In the genomic region with DNA sequence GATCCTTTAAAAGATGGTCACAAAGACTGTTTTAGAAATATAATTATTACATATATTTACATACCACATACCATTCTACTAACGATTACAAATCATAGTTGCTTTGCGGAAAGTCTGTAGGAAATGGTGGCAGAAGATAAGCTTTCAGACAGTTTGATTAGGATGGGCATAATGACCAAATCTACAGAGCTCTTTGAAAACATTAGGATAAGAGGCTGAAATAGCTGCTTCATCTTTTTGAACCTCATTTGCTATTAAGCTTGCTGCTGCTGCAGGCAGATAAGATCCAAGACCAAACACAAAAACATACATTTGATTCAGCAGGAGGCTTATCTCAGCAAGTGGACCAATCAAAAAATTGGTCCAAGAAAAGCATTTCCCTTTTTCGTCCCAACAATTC, we compare ENCODE assay signal across 26 cellular contexts. TPM values are rescaled to one million over a fixed set of nuclear protein-coding genes. Genes with fewer than 3 reads are reported as not detected.
"Had no signal": no experiment of that assay in that cellular context is flagged by ENCODE, and none has a peak within 500 bp of the region (broad histone marks: within the 10 kb centered on the region; RNA-seq: fewer than 3 reads in every experiment).

No MANE protein-coding gene starts in this region.

- H3K4me3 ChIP-seq: hepatocyte, left ventricle myocardium inferior, lower lobe of right lung, prostate gland, right lobe of liver, spleen, tibial artery, upper lobe of right lung, vagina had no signal

- H3K27me3 ChIP-seq: foreskin keratinocyte, hepatocyte, right lobe of liver, spleen, tibial artery, upper lobe of right lung, vagina had no signal

- H3K27ac Mint-ChIP-seq: effector memory CD8-positive, alpha-beta T cell; natural killer cell treated with Interleukin-12 subunit alpha and Interleukin-12 subunit beta and Interleukin-15 and Interleukin-18, amount 100 ng/mL, for 72 hours; stimulated activated memory B cell treated with anti-CD40 and anti-IgM and Interleukin-4, amounts not matched to agents 10 μg/mL and 1 μg/mL and 100 μg/mL, for 72 hours; stimulated activated naive CD8-positive, alpha-beta T cell treated with anti-CD3 and anti-CD28 coated beads, Interleukin-15, Interleukin-2, amounts not matched to agents 100 ng/mL and 50 ng/mL, for 24 hours had no signal

- H3K27ac ChIP-seq: foreskin keratinocyte, hepatocyte, left ventricle myocardium inferior, lower lobe of right lung, parathyroid adenoma, prostate gland, right lobe of liver, spleen, tibial artery, upper lobe of right lung, vagina had no signal

- H3K9me3 Mint-ChIP-seq: effector memory CD8-positive, alpha-beta T cell had no signal

- H3K27me3 Mint-ChIP-seq: stimulated activated memory B cell treated with anti-CD40 and anti-IgM and Interleukin-4, amounts not matched to agents 10 μg/mL and 1 μg/mL and 100 μg/mL, for 72 hours had no signal

- DNase-seq: cortex of kidney; effector memory CD8-positive, alpha-beta T cell; foreskin keratinocyte; head of caudate nucleus; kidney; left cardiac atrium; left ventricle myocardium inferior; lower lobe of right lung; mesenchymal stem cell; midbrain; occipital lobe; retina; right lobe of liver; spleen; stimulated activated CD4-positive, alpha-beta T cell treated with anti-CD3 and anti-CD28 coated beads, Interleukin-15, amount 100 ng/mL, for 24 hours; stimulated activated CD4-positive, alpha-beta T cell treated with anti-CD3 and anti-CD28 coated beads, Interleukin-1b, Interleukin-23, amount 100 ng/mL, for 48 hours; stimulated activated CD4-positive, alpha-beta T cell treated with anti-CD3 and anti-CD28 coated beads, Interleukin-4, amount 100 ng/mL, for 24 hours; tibial artery; upper lobe of right lung had no signal

- H3K4me1 ChIP-seq: foreskin keratinocyte, left ventricle myocardium inferior, lower lobe of right lung, parathyroid adenoma, prostate gland, spleen, upper lobe of right lung, vagina had no signal

- H3K4me3 Mint-ChIP-seq: effector memory CD8-positive, alpha-beta T cell; natural killer cell treated with Interleukin-12 subunit alpha and Interleukin-12 subunit beta and Interleukin-15 and Interleukin-18, amount 100 ng/mL, for 72 hours; stimulated activated memory B cell treated with anti-CD40 and anti-IgM and Interleukin-4, amounts not matched to agents 10 μg/mL and 1 μg/mL and 100 μg/mL, for 72 hours; stimulated activated naive CD8-positive, alpha-beta T cell treated with anti-CD3 and anti-CD28 coated beads, Interleukin-15, Interleukin-2, amounts not matched to agents 100 ng/mL and 50 ng/mL, for 24 hours had no signal

- H3K9me3 ChIP-seq: prostate gland, right lobe of liver, upper lobe of right lung had no signal

- H3K4me1 Mint-ChIP-seq: stimulated activated memory B cell treated with anti-CD40 and anti-IgM and Interleukin-4, amounts not matched to agents 10 μg/mL and 1 μg/mL and 100 μg/mL, for 72 hours had no signal

- ATAC-seq: effector memory CD8-positive, alpha-beta T cell; foreskin keratinocyte; left cardiac atrium; lower lobe of right lung; stimulated activated memory B cell treated with anti-CD40 and anti-IgM and Interleukin-4, amounts not matched to agents 10 μg/mL and 1 μg/mL and 100 μg/mL, for 72 hours; upper lobe of right lung had no signal

- H3K36me3 ChIP-seq: left ventricle myocardium inferior, lower lobe of right lung, prostate gland, right lobe of liver, spleen, tibial artery, upper lobe of right lung, vagina had no signal

RNA-seq across cellular contexts. Expression of gene DDAH1, which starts 47.1 kb away (rescaled TPM):
- total RNA-seq: natural killer cell treated with Interleukin-12 subunit alpha and Interleukin-12 subunit beta and Interleukin-15 and Interleukin-18, amount 100 ng/mL, for 72 hours had no signal
